In the genomic region with DNA sequence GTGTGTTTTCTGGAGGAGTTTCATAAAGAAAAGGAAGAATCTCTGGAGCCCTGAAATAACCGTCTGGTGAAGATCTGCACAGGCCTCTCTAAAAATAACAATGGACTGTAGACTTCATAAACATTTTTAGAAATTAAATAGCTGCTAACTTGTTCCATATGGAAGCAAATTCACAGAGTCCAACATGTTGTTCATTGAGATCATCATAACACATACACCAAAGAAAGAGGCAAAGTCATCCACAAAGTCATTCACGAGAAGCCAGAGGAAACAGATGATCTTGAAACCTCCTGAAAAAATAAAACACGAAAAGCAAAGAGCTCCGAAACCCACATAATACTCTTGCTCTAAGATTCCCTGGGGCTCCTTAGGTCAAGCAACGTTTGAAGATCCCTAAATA, we compare ENCODE assay signal across 19 cellular contexts.
"Had no signal": no experiment of that assay in that cellular context is flagged by ENCODE, and none has a peak within 500 bp of the region (broad histone marks: within the 10 kb centered on the region; RNA-seq: fewer than 3 reads in every experiment).

No MANE protein-coding gene starts in this region.

- H3K36me3 Mint-ChIP-seq: activated naive CD8-positive, alpha-beta T cell; stimulated activated effector memory CD8-positive, alpha-beta T cell treated with anti-CD3 and anti-CD28 coated beads, Interleukin-12 subunit alpha, Interleukin-12 subunit beta, amount 100 ng/mL, for 72 hours had no signal

- H3K27me3 Mint-ChIP-seq: activated naive CD8-positive, alpha-beta T cell; dendritic cell treated with granulocyte-macrophage colony-stimulating factor and Interleukin-4, amounts not matched to agents 40 ng/mL and 50 ng/mL, for 4 days had no signal

- H3K36me3 ChIP-seq: cardiac muscle cell, gastrocnemius medialis, heart left ventricle, pancreas, right lobe of liver, thoracic aorta, upper lobe of right lung had no signal

- H3K9me3 Mint-ChIP-seq: dendritic cell treated with granulocyte-macrophage colony-stimulating factor and Interleukin-4, amounts not matched to agents 40 ng/mL and 50 ng/mL, for 4 days; neural crest cell; stimulated activated effector memory CD8-positive, alpha-beta T cell treated with anti-CD3 and anti-CD28 coated beads, Interleukin-12 subunit alpha, Interleukin-12 subunit beta, amount 100 ng/mL, for 72 hours had no signal

- H3K27me3 ChIP-seq: cardiac muscle cell, gastrocnemius medialis, heart left ventricle, pancreas, right lobe of liver, upper lobe of right lung had no signal

- H3K9me3 ChIP-seq: gastrocnemius medialis, heart left ventricle, pancreas, right lobe of liver, thoracic aorta, upper lobe of right lung had no signal

- H3K4me3 ChIP-seq: cardiac muscle cell, gastrocnemius medialis, heart left ventricle, pancreas, right lobe of liver, thoracic aorta, upper lobe of right lung had no signal

- H3K4me1 Mint-ChIP-seq: stimulated activated effector memory CD8-positive, alpha-beta T cell treated with anti-CD3 and anti-CD28 coated beads, Interleukin-12 subunit alpha, Interleukin-12 subunit beta, amount 100 ng/mL, for 72 hours had no signal

- H3K4me3 Mint-ChIP-seq: activated naive CD8-positive, alpha-beta T cell; dendritic cell treated with granulocyte-macrophage colony-stimulating factor and Interleukin-4, amounts not matched to agents 40 ng/mL and 50 ng/mL, for 4 days; neural crest cell; stimulated activated effector memory CD8-positive, alpha-beta T cell treated with anti-CD3 and anti-CD28 coated beads, Interleukin-12 subunit alpha, Interleukin-12 subunit beta, amount 100 ng/mL, for 72 hours had no signal

- H3K27ac ChIP-seq: cardiac muscle cell, gastrocnemius medialis, heart left ventricle, pancreas, right lobe of liver, thoracic aorta, upper lobe of right lung had no signal

- H3K4me1 ChIP-seq: gastrocnemius medialis, pancreas, right lobe of liver, upper lobe of right lung had no signal

- DNase-seq: activated CD4-positive, alpha-beta T cell treated with anti-CD3 and anti-CD28 coated beads, Interleukin-2, amount 50 U/mL, for 48 hours; amniotic stem cell; effector memory CD4-positive, alpha-beta T cell; gastrocnemius medialis; heart left ventricle; kidney glomerular epithelial cell; left ventricle myocardium superior; pancreas; right lobe of liver; small intestine; stimulated activated CD4-positive, alpha-beta T cell treated with anti-CD3 and anti-CD28 coated beads, Interleukin-4, amount 100 ng/mL, for 24 hours; T-helper 2 cell; upper lobe of right lung had no signal

- H3K27ac Mint-ChIP-seq: activated naive CD8-positive, alpha-beta T cell; dendritic cell treated with granulocyte-macrophage colony-stimulating factor and Interleukin-4, amounts not matched to agents 40 ng/mL and 50 ng/mL, for 4 days; stimulated activated effector memory CD8-positive, alpha-beta T cell treated with anti-CD3 and anti-CD28 coated beads, Interleukin-12 subunit alpha, Interleukin-12 subunit beta, amount 100 ng/mL, for 72 hours had no signal
